In the genomic region with DNA sequence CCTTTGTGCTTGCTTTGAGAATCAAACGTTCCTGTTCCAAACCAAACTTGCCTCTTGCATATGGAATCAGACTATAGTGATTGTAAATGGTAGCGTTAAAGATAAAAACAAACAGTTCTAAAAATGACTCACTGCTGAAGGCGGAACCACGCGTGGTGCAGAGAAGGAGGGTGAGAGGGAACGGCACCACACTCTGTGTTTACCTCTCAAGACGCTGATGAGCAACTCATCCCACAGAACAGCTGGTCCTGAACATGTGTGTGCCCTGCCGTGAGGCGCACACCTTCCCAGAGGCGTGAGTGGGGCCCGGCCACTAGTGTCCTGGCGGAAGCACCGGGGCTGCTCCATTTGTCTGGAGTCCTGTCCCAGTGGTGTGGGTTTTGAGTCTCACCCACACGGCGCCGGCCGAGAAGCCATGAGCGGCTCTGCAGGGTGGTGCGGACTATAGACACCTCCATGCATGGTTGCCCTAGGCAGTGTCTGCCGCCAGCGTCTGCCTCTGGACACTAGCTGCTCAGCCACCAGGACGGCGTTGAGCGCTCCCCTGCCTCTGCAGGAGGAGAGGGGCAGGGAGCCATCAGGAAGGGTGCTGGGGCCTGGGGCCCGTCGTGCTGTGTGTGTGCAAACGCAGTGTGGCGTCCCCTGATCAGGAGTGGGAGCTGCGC, we compare ENCODE assay signal across 19 cellular contexts. TPM values are rescaled to one million over a fixed set of nuclear protein-coding genes. Genes with fewer than 3 reads are reported as not detected.
DNase-seq lines count a peak whose midpoint lies in the region; ATAC-seq and TF ChIP-seq lines count a peak whose summit lies in the region.
"Had no signal": no experiment of that assay in that cellular context is flagged by ENCODE, and none has a peak within 500 bp of the region (broad histone marks: within the 10 kb centered on the region; RNA-seq: fewer than 3 reads in every experiment).

No MANE protein-coding gene starts in this region.

- H3K27ac ChIP-seq in mesodermal cell (ENCODE audit: low read depth, low read length, severe bottlenecking): peak overlapping the region; percentile 36
- no peak overlapping the region for H3K27ac ChIP-seq in body of pancreas
- H3K27ac ChIP-seq: A549 had no signal

- TF ChIP-seq CTCF in body of pancreas (IDR thresholded peaks at IDR 0.05): no peak

- H3K9me3 Mint-ChIP-seq in activated CD4-positive, alpha-beta T cell treated with anti-CD3 and anti-CD28 coated beads, Interleukin-2, amount 10 ng/mL, durations not matched to agents 24 days and 14 days: no peaks in the 10 kb centered on the region
- no peaks in the 10 kb centered on the region for H3K9me3 Mint-ChIP-seq in activated naive CD4-positive, alpha-beta T cell treated with anti-CD3 and anti-CD28 coated beads, Interleukin-2, amount 10 ng/mL, durations not matched to agents 7 days and 5 days
- H3K9me3 Mint-ChIP-seq: CD4-positive, alpha-beta memory T cell had no signal

- peak overlapping the region; percentile 15 for H3K27ac Mint-ChIP-seq in activated CD4-positive, alpha-beta T cell treated with anti-CD3 and anti-CD28 coated beads, Interleukin-2, amount 10 ng/mL, durations not matched to agents 24 days and 14 days
- H3K27ac Mint-ChIP-seq in activated naive CD4-positive, alpha-beta T cell treated with anti-CD3 and anti-CD28 coated beads, Interleukin-2, amount 10 ng/mL, durations not matched to agents 7 days and 5 days: peak overlapping the region; percentile 52
- H3K27ac Mint-ChIP-seq: HFFc6 had no signal

- intact Hi-C loops in activated CD4-positive, alpha-beta T cell treated with anti-CD3 and anti-CD28 coated beads, Interleukin-2, amount 10 ng/mL, durations not matched to agents 24 days and 14 days (cut with micrococcal nuclease): loop anchor here (5.0 kb wide), 1 partner anchor 74 kb away; no protein-coding TSS in a partner anchor
- intact Hi-C loops in body of pancreas (cut with DNase I): no loop called here

- H3K4me3 ChIP-seq in mesodermal cell (ENCODE audit: extremely low read depth, insufficient read depth, low read length, poor library complexity, severe bottlenecking): no peak overlapping the region
- no peak overlapping the region for H3K4me3 ChIP-seq in body of pancreas
- H3K4me3 ChIP-seq: A549, mucosa of descending colon had no signal

- no peak overlapping the region for H3K4me3 Mint-ChIP-seq in activated CD4-positive, alpha-beta T cell treated with anti-CD3 and anti-CD28 coated beads, Interleukin-2, amount 10 ng/mL, durations not matched to agents 24 days and 14 days
- H3K4me3 Mint-ChIP-seq in activated naive CD4-positive, alpha-beta T cell treated with anti-CD3 and anti-CD28 coated beads, Interleukin-2, amount 10 ng/mL, durations not matched to agents 7 days and 5 days: no peak overlapping the region
- H3K4me3 Mint-ChIP-seq: CD4-positive, alpha-beta memory T cell; HFFc6 had no signal

- peaks cover 40% of the 10 kb centered on the region for H3K36me3 Mint-ChIP-seq in activated CD4-positive, alpha-beta T cell treated with anti-CD3 and anti-CD28 coated beads, Interleukin-2, amount 10 ng/mL, durations not matched to agents 24 days and 14 days (ENCODE audit: low read depth)
- H3K36me3 Mint-ChIP-seq in activated naive CD4-positive, alpha-beta T cell treated with anti-CD3 and anti-CD28 coated beads, Interleukin-2, amount 10 ng/mL, durations not matched to agents 7 days and 5 days: peaks cover 26% of the 10 kb centered on the region

- H3K27me3 Mint-ChIP-seq in activated CD4-positive, alpha-beta T cell treated with anti-CD3 and anti-CD28 coated beads, Interleukin-2, amount 10 ng/mL, durations not matched to agents 24 days and 14 days: no peaks in the 10 kb centered on the region
- H3K27me3 Mint-ChIP-seq in activated naive CD4-positive, alpha-beta T cell treated with anti-CD3 and anti-CD28 coated beads, Interleukin-2, amount 10 ng/mL, durations not matched to agents 7 days and 5 days: no peaks in the 10 kb centered on the region
- H3K27me3 Mint-ChIP-seq: CD4-positive, alpha-beta memory T cell had no signal

- H3K27me3 ChIP-seq in body of pancreas: no peaks in the 10 kb centered on the region

- CTCF ChIA-PET in activated naive CD4-positive, alpha-beta T cell treated with anti-CD3 and anti-CD28 coated beads, Interleukin-2, amount 10 ng/mL, durations not matched to agents 7 days and 5 days (lab: Charles Lee): no interaction called here

- no peaks in the 10 kb centered on the region for H3K9me3 ChIP-seq in mesodermal cell (ENCODE audit: control insufficient read depth, low read length)
- H3K9me3 ChIP-seq in body of pancreas: no peaks in the 10 kb centered on the region
- H3K9me3 ChIP-seq: A549, mucosa of descending colon, SK-N-SH had no signal

- DNase-seq in activated CD4-positive, alpha-beta T cell treated with anti-CD3 and anti-CD28 coated beads, Interleukin-2, amount 10 ng/mL, durations not matched to agents 24 days and 14 days: no peak
- DNase-seq in activated CD4-positive, alpha-beta T cell treated with anti-CD3 and anti-CD28 coated beads, Interleukin-2, amount 50 U/mL, for 48 hours: no peak
- DNase-seq in EH (ENCODE audit: low read depth) (peak; percentile 38), NCI-H1092 treated with DMSO at 0.1 percent for 48 hours (lab: John Stamatoyannopoulos, UW) (no peak), NCI-H82 treated with DMSO at 0.1 percent for 48 hours (lab: John Stamatoyannopoulos, UW; ENCODE audit: unreplicated experiment) (no peak), body of pancreas (no peak)
- no peak for DNase-seq in activated naive CD4-positive, alpha-beta T cell treated with anti-CD3 and anti-CD28 coated beads, Interleukin-2, amount 10 ng/mL, durations not matched to agents 7 days and 5 days
- DNase-seq: CD4-positive, alpha-beta memory T cell; foreskin melanocyte; HFFc6; left colon; MM.1S; mucosa of descending colon; NCI-H1930; NCI-H510A; SK-N-SH; stimulated activated naive CD4-positive, alpha-beta T cell had no signal

- peaks cover 8% of the 10 kb centered on the region for H3K4me1 Mint-ChIP-seq in activated CD4-positive, alpha-beta T cell treated with anti-CD3 and anti-CD28 coated beads, Interleukin-2, amount 10 ng/mL, durations not matched to agents 24 days and 14 days
- H3K4me1 Mint-ChIP-seq in activated naive CD4-positive, alpha-beta T cell treated with anti-CD3 and anti-CD28 coated beads, Interleukin-2, amount 10 ng/mL, durations not matched to agents 7 days and 5 days: peaks cover 3% of the 10 kb centered on the region

- no peak for ATAC-seq in body of pancreas
- ATAC-seq: A549, left colon, mucosa of descending colon had no signal

- H3K36me3 ChIP-seq in mesodermal cell (ENCODE audit: control insufficient read depth, insufficient read depth, low read length) (peaks cover 70% of the 10 kb centered on the region), body of pancreas (replicated peaks in 1 of 2; ENCODE audit: insufficient read depth in 1 of 2, low read depth in 2 of 2) (peaks cover 0 to 2% of the 10 kb centered on the region in 2 donors)

- WGBS in mesodermal cell (ENCODE audit: insufficient coverage in 2 of 2), 2 experiments: 95% methylated on average over 22 to 27 of the region's 29 CpGs
- WGBS in body of pancreas, 2 donors: 83 to 88% methylated on average over 18 to 26 of the region's 29 CpGs

- H3K4me1 ChIP-seq in mesodermal cell (ENCODE audit: control insufficient read depth, insufficient read depth, low read length, poor library complexity, severe bottlenecking) (peaks cover 23% of the 10 kb centered on the region), body of pancreas (no peaks in the 10 kb centered on the region)
- H3K4me1 ChIP-seq: A549 had no signal

- TF ChIP-seq POLR2A in body of pancreas (IDR thresholded peaks at IDR 0.05): no peak

RNA-seq across cellular contexts. Expression of a gene that starts 52.1 kb away (rescaled TPM):
- 105 and 107 TPM in 2 replicates for total RNA-seq in activated CD4-positive, alpha-beta T cell treated with anti-CD3 and anti-CD28 coated beads, Interleukin-2, amount 10 ng/mL, durations not matched to agents 24 days and 14 days
- polyA plus RNA-seq in mesodermal cell (2013, experiment 1 of 2): 55.8 TPM
- polyA plus RNA-seq in mesodermal cell (2013, experiment 2 of 2): 44.4 TPM
- total RNA-seq in body of pancreas: 1 to 10 TPM; 5.2 to 5.9 TPM

Comparison
In these comparisons a context has a peak if more than half of its experiments do, and no peak if none do; other contexts are left out.
1. RNA of a gene that starts 52.1 kb away (total RNA-seq): 105 to 107 TPM in activated CD4-positive, alpha-beta T cell treated with anti-CD3 and anti-CD28 coated beads, Interleukin-2, amount 10 ng/mL, durations not matched to agents 24 days and 14 days; 5.2 to 5.9 TPM in body of pancreas; every median in the first group is over 10 times any median in the second.